Comparison of ENCODE assay signal across 16 cellular contexts in genomic region chr10:73233883-73234282, GRCh38. TPM values are rescaled to one million over a fixed set of nuclear protein-coding genes. Genes with fewer than 3 reads are reported as not detected.
DNase-seq lines count a peak whose midpoint lies in the region; ATAC-seq and TF ChIP-seq lines count a peak whose summit lies in the region.
"Had no signal": no experiment of that assay in that cellular context is flagged by ENCODE, and none has a peak within 500 bp of the region (broad histone marks: within the 10 kb centered on the region; RNA-seq: fewer than 3 reads in every experiment).

No MANE protein-coding gene starts in this region.

- TF ChIP-seq CTCF in psoas muscle (IDR thresholded peaks at IDR 0.05) (no peak), gastroesophageal sphincter (IDR thresholded peaks at IDR 0.05) (no peak)

- no peak for TF ChIP-seq EP300 in gastroesophageal sphincter (IDR thresholded peaks at IDR 0.05)

- H3K4me1 ChIP-seq in psoas muscle (peaks cover 10% of the 10 kb centered on the region), gastroesophageal sphincter (no peaks in the 10 kb centered on the region)

- no peak for ATAC-seq in activated naive CD4-positive, alpha-beta T cell treated with anti-CD3 and anti-CD28 coated beads, Interleukin-2, amount 50 U/mL, for 72 hours
- peak; percentile 36 for ATAC-seq in left ventricle myocardium superior
- ATAC-seq in psoas muscle = peak in 3 of 4 donors; percentile 31 to 80 (median 63)
- no peak for ATAC-seq in gastroesophageal sphincter

- no peak for DNase-seq in activated naive CD4-positive, alpha-beta T cell treated with anti-CD3 and anti-CD28 coated beads, Interleukin-2, amount 50 U/mL, for 72 hours (ENCODE audit: low spot score in 2 of 2)
- DNase-seq in activated naive CD4-positive, alpha-beta T cell treated with Interleukin-2 at 50 U/mL for 16 hours = no peak
- DNase-seq in EH (ENCODE audit: low read depth) = peak; percentile 52
- no peak for DNase-seq in left ventricle myocardium superior
- DNase-seq in psoas muscle = no peak
- no peak for DNase-seq in DMS 273 (lab: John Stamatoyannopoulos, UW; ENCODE audit: unreplicated experiment)
- no peak for DNase-seq in NCI-H2227 treated with DMSO at 0.1 percent for 48 hours (lab: John Stamatoyannopoulos, UW)
- DNase-seq: C1 segment of cervical spinal cord; CD4-positive, alpha-beta T cell; DMS153; DMS79 treated with DMSO at 0.1 percent for 48 hours; GDM1; HCEC 1CT; HFFc6 had no signal

- H3K9me3 ChIP-seq in psoas muscle (no peaks in the 10 kb centered on the region), gastroesophageal sphincter (no peaks in the 10 kb centered on the region)

- H3K27ac ChIP-seq in psoas muscle = peak overlapping the region; percentile 32
- H3K27ac ChIP-seq in gastroesophageal sphincter = no peak overlapping the region

- H3K36me3 Mint-ChIP-seq in activated naive CD4-positive, alpha-beta T cell treated with anti-CD3 and anti-CD28 coated beads, Interleukin-2, amount 50 U/mL, for 72 hours = no peaks in the 10 kb centered on the region

- no peak for TF ChIP-seq POLR2A in gastroesophageal sphincter (IDR thresholded peaks at IDR 0.05)

- intact Hi-C loops in left ventricle myocardium superior (cut with micrococcal nuclease) = no loop called here
- intact Hi-C loops in psoas muscle (cut with DNase I) = no loop called here

- H3K9me3 Mint-ChIP-seq in activated naive CD4-positive, alpha-beta T cell treated with anti-CD3 and anti-CD28 coated beads, Interleukin-2, amount 50 U/mL, for 72 hours = no peaks in the 10 kb centered on the region
- H3K9me3 Mint-ChIP-seq: CD4-positive, alpha-beta T cell; HFFc6 had no signal

- H3K4me3 ChIP-seq in psoas muscle = no peak overlapping the region
- H3K4me3 ChIP-seq in gastroesophageal sphincter = no peak overlapping the region

- WGBS in psoas muscle, 3 donors = 81 to 90% (median 87%) methylated on average over 2 of the region's 2 CpGs
- WGBS in gastroesophageal sphincter (ENCODE audit: low coverage in 1 of 2), 2 donors = 75 to 95% methylated on average over 2 of the region's 2 CpGs

- H3K27me3 ChIP-seq in psoas muscle (ENCODE audit: insufficient read depth in 3 of 3, low read length in 2 of 3) = no peaks in the 10 kb centered on the region
- no peaks in the 10 kb centered on the region for H3K27me3 ChIP-seq in gastroesophageal sphincter

- H3K36me3 ChIP-seq in psoas muscle (ENCODE audit: insufficient read depth in 1 of 2, low read depth in 1 of 2) (peaks cover 4 to 83% of the 10 kb centered on the region in 2 donors), gastroesophageal sphincter (peaks cover 0 to 94% of the 10 kb centered on the region in 2 donors)

- peak overlapping the region; percentile 0 to 2 for H3K27ac Mint-ChIP-seq in activated naive CD4-positive, alpha-beta T cell treated with anti-CD3 and anti-CD28 coated beads, Interleukin-2, amount 50 U/mL, for 72 hours
- H3K27ac Mint-ChIP-seq: B cell; CD4-positive, alpha-beta T cell; HFFc6 had no signal

RNA-seq across cellular contexts. Expression of gene DNAJC9, which starts 13.2 kb away (rescaled TPM):
- 10 to 100 TPM; 45.9 to 87.0 TPM for total RNA-seq in activated naive CD4-positive, alpha-beta T cell treated with anti-CD3 and anti-CD28 coated beads, Interleukin-2, amount 50 U/mL, for 72 hours
- total RNA-seq in left ventricle myocardium superior (9.6 TPM), psoas muscle (10 to 100 TPM in 1 of 4 donors, 1 to 10 TPM in 3; 6.6 to 11.2 (median 8.6) TPM), gastroesophageal sphincter (10 to 100 TPM; 11.8 to 20.2 (median 14.3) TPM)
- polyA plus RNA-seq in psoas muscle = 10 to 100 TPM in 2 of 3 donors, 1 to 10 TPM in 1; 6.3 to 16.6 (median 10.3) TPM

RNA-seq across cellular contexts. Expression of gene MRPS16, which starts 18.6 kb away (rescaled TPM):
- 100 to 1,000 TPM in 1 of 2 donors, 10 to 100 TPM in 1; 99.4 to 125 TPM for total RNA-seq in activated naive CD4-positive, alpha-beta T cell treated with anti-CD3 and anti-CD28 coated beads, Interleukin-2, amount 50 U/mL, for 72 hours
- total RNA-seq in left ventricle myocardium superior (109 TPM), psoas muscle (100 to 1,000 TPM; 104 to 129 (median 119) TPM), gastroesophageal sphincter (10 to 100 TPM; 37.4 to 43.5 (median 40.3) TPM)
- polyA plus RNA-seq in psoas muscle = 100 to 1,000 TPM in 2 of 3 donors, 10 to 100 TPM in 1; 82.2 to 132 (median 128) TPM

Comparison
In these comparisons a context has a peak if more than half of its experiments do, and no peak if none do; other contexts are left out.
1. ATAC-seq: peak in left ventricle myocardium superior (single experiment) and psoas muscle (3 of 4); none in activated naive CD4-positive, alpha-beta T cell treated with anti-CD3 and anti-CD28 coated beads, Interleukin-2, amount 50 U/mL, for 72 hours (0 of 2) and gastroesophageal sphincter (single experiment).